21 cellular contexts compared by ENCODE assay signal in the genomic region with DNA sequence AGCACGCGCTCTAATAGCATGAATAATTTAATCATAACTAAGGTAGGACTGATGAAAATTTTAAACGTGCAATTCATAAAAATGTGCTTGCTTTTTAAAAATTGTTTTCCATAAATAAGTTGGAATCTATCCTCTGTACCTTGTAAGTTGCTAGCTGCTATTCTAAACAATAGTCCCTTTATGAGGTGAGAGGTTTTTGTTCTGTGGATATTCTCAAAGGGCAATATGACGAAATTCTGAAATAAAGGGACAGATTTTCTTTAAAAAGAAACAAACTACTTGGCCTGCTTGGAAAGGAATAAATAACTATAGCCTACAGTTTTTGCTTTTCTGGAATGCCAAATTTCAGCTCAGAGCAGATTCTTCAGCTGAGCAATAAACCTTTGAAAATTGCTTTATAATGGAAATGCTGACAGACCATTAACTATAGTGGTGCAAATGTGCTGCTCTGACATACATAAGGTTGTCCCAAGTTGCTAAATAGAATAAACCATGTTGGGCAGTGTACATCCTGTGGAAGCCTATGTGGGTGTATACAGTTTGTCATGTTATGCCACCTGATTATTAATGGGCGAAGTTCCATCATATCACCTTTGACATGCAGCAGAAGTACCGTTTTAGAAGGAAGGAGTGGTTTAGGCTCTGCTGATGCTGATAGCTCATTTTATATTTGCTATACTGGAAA.
A peak's percentile ranks its signal among the peaks of the same experiment; 100 is the strongest.
DNase-seq lines count a peak whose midpoint lies in the region; ATAC-seq, FAIRE-seq and TF ChIP-seq lines count a peak whose summit lies in the region.
"Had no signal": no experiment of that assay in that cellular context is flagged by ENCODE, and none has a peak within 500 bp of the region (broad histone marks: within the 10 kb centered on the region; RNA-seq: fewer than 3 reads in every experiment).

No MANE protein-coding gene starts in this region.

- H3K36me3 ChIP-seq in SK-N-SH (replicated peaks in 1 of 2; ENCODE audit: control insufficient read depth in 1 of 2, insufficient read depth in 2 of 2, low read length in 1 of 2) (no peaks in the 10 kb centered on the region), Loucy (ENCODE audit: insufficient read depth, low read length) (no peaks in the 10 kb centered on the region), left lung (no peaks in the 10 kb centered on the region)
- H3K36me3 ChIP-seq: SJCRH30 had no signal

- H3K4me1 ChIP-seq in SK-N-SH (ENCODE audit: control insufficient read depth in 1 of 2, insufficient read depth in 2 of 2, low read depth in 1 of 2, low read length in 1 of 2) = peaks cover 2 to 7% of the 10 kb centered on the region in 2 experiments; a peak in 2 of 4 replicates
- H3K4me1 ChIP-seq in Loucy (ENCODE audit: insufficient read depth, low read length, poor library complexity, severe bottlenecking) = peaks cover 35% of the 10 kb centered on the region
- H3K4me1 ChIP-seq in left lung = peaks cover 0 to 10% of the 10 kb centered on the region in 2 donors
- H3K4me1 ChIP-seq: SJCRH30 had no signal

- H3K4me3 Mint-ChIP-seq in WTC11 = no peak overlapping the region
- H3K4me3 Mint-ChIP-seq: CD14-positive monocyte had no signal

- H3K4me2 ChIP-seq in SK-N-SH (0 out of 2 replicates have a peak overlapping the region, but pooled peaks have one; percentile 4), Loucy (ENCODE audit: low read depth, low read length, poor library complexity, severe bottlenecking) (peak overlapping the region; percentile 26)

- H3F3A ChIP-seq in SK-N-SH (replicated peaks; ENCODE audit: insufficient read depth) (peaks cover 16% of the 10 kb centered on the region), Loucy (ENCODE audit: low read depth) (no peaks in the 10 kb centered on the region)

- H2AFZ ChIP-seq in SK-N-SH (ENCODE audit: low read depth) (no peak overlapping the region), Loucy (ENCODE audit: low read length) (no peak overlapping the region)

- DNase-seq in SK-N-SH (no peak), WTC11 (ENCODE audit: low spot score) (no peak), left lung (no peak), D721Med (ENCODE audit: insufficient read length, low spot score) (no peak), dermis blood vessel endothelial cell (no peak)
- DNase-seq: COR-L47, DMS153, GDM1, HCEC 1CT, KBM-7, MV-4-11, NCI-H1417, NCI-H187 treated with DMSO at 0.1 percent for 48 hours, NCI-H226, NCI-H524, SJCRH30 had no signal

- WGBS in SK-N-SH (ENCODE audit: low lambda C conversion rate) = 90% methylated on average over 6 of the region's 6 CpGs

- H3K27me3 Mint-ChIP-seq in WTC11 (ENCODE audit: low read depth) = no peaks in the 10 kb centered on the region

- H3K4me3 ChIP-seq in SK-N-SH (ENCODE audit: low read depth in 2 of 2, low read length in 1 of 2) = no peak overlapping the region
- H3K4me3 ChIP-seq in Loucy (ENCODE audit: low read length, poor library complexity, severe bottlenecking) = no peak overlapping the region
- H3K4me3 ChIP-seq in left lung = no peak overlapping the region
- H3K4me3 ChIP-seq: SJCRH30 had no signal

- H3K27me3 ChIP-seq in SK-N-SH (ENCODE audit: insufficient read depth) = no peaks in the 10 kb centered on the region
- no peaks in the 10 kb centered on the region for H3K27me3 ChIP-seq in Loucy (ENCODE audit: insufficient read depth, low read length, poor library complexity, severe bottlenecking)
- H3K27me3 ChIP-seq in left lung = no peaks in the 10 kb centered on the region
- H3K27me3 ChIP-seq: SJCRH30 had no signal

- H3K36me3 Mint-ChIP-seq in WTC11 = no peaks in the 10 kb centered on the region
- H3K36me3 Mint-ChIP-seq: CD14-positive monocyte had no signal

- CTCF ChIA-PET in SK-N-SH (lab: Yijun Ruan, JAX) = interaction anchor here (1.1 to 1.8 kb wide), 3 partner anchors 10 to 112 kb away, joined by 3 to 5 read pairs (median 3); no protein-coding TSS in a partner anchor
- CTCF ChIA-PET in WTC11 (lab: Charles Lee) = interaction anchor here (1.0 kb wide), 1 partner anchor 44 kb away, joined by 7 read pairs; no protein-coding TSS in a partner anchor

- FAIRE-seq in D721Med (lab: Jason Lieb, UNC) = no peak

- H3K9me3 ChIP-seq in SK-N-SH = no peaks in the 10 kb centered on the region
- no peaks in the 10 kb centered on the region for H3K9me3 ChIP-seq in Loucy (ENCODE audit: insufficient read depth, low read depth, low read length)
- no peaks in the 10 kb centered on the region for H3K9me3 ChIP-seq in left lung
- H3K9me3 ChIP-seq: SJCRH30 had no signal

- H3K27ac ChIP-seq in SK-N-SH (ENCODE audit: low read depth in 2 of 2, low read length in 1 of 2) (peak overlapping the region in 1 of 2 experiments; percentile 3; a peak in 1 of 4 replicates), left lung (no peak overlapping the region)
- H3K27ac ChIP-seq: 22Rv1, SJCRH30 had no signal

- peaks cover 99% of the 10 kb centered on the region for H3K79me2 ChIP-seq in SK-N-SH (ENCODE audit: insufficient read depth)
- H3K79me2 ChIP-seq in Loucy (ENCODE audit: insufficient read depth, low read length) = peaks cover 97% of the 10 kb centered on the region

- peaks cover 98% of the 10 kb centered on the region for H4K20me1 ChIP-seq in SK-N-SH (ENCODE audit: insufficient read depth)
- H4K20me1 ChIP-seq in Loucy (ENCODE audit: insufficient read depth, low read length, poor library complexity, severe bottlenecking) = peaks cover 66% of the 10 kb centered on the region

- TF ChIP-seq CTCF in SK-N-SH (IDR thresholded peaks at IDR 0.05) = no peak
- TF ChIP-seq CTCF in Loucy (conservative IDR thresholded peaks at IDR 0.05; ENCODE audit: low read length) = no peak
- no peak for TF ChIP-seq CTCF in WTC11 (IDR thresholded peaks at IDR 0.05)
- no peak for TF ChIP-seq CTCF in left lung (IDR thresholded peaks at IDR 0.05)
- no peak for TF ChIP-seq CTCF in D721Med (IDR thresholded peaks at IDR 0.05; ENCODE audit: insufficient read depth, missing control alignments)

- H3K27ac Mint-ChIP-seq in WTC11 = no peak overlapping the region
- H3K27ac Mint-ChIP-seq: CD14-positive monocyte had no signal

- peaks cover 15% of the 10 kb centered on the region for H3K4me1 Mint-ChIP-seq in WTC11

- TF ChIP-seq EP300 in SK-N-SH (IDR thresholded peaks at IDR 0.05; ENCODE audit: borderline replicate concordance in 1 of 2, low read depth in 1 of 2, low read length in 1 of 2) = no peak

- H3K9me2 ChIP-seq in SK-N-SH = no peaks in the 10 kb centered on the region
- H3K9me2 ChIP-seq in Loucy (replicated peaks; ENCODE audit: low read depth, low read length) = no peaks in the 10 kb centered on the region

- intact Hi-C loops in left lung (cut with DNase I) = no loop called here

- POLR2A ChIA-PET in SK-N-SH (lab: Yijun Ruan, JAX) = no interaction called here
- POLR2A ChIA-PET in WTC11 (lab: Charles Lee) = no interaction called here

- no peaks in the 10 kb centered on the region for H3K9me3 Mint-ChIP-seq in WTC11

- no peak for TF ChIP-seq RAD21 in SK-N-SH (IDR thresholded peaks at IDR 0.05; ENCODE audit: low read length)

- H3K9ac ChIP-seq in SK-N-SH = no peak overlapping the region
- H3K9ac ChIP-seq in Loucy (ENCODE audit: low read depth, low read length, poor library complexity, severe bottlenecking) = no peak overlapping the region

- ATAC-seq in SK-N-SH treated with all-trans-retinoic acid at 6 μM for 48 hours (no peak), WTC11 (no peak), left lung (peak; percentile 25), HG02798 (IDR thresholded peaks at IDR 0.05; ENCODE audit: poor library complexity, unreplicated experiment) (no peak)

TF ChIP-seq in SK-N-SH, 30 proteins besides CTCF, POLR2A, EP300 and RAD21:
- TF ChIP-seq RFX5 (IDR thresholded peaks at IDR 0.05; ENCODE audit: low read length) (no peak), POLR2AphosphoS5 (IDR thresholded peaks at IDR 0.05; ENCODE audit: low read depth, low read length) (no peak), MXI1 (IDR thresholded peaks at IDR 0.05; ENCODE audit: low read depth, low read length) (no peak), JUND (IDR thresholded peaks at IDR 0.05) (no peak), TEAD4 (IDR thresholded peaks at IDR 0.05; ENCODE audit: borderline replicate concordance, insufficient read depth) (no peak), RCOR1 (IDR thresholded peaks at IDR 0.05; ENCODE audit: low read length) (no peak), CHD2 (IDR thresholded peaks at IDR 0.05; ENCODE audit: low read length, partially characterized antibody) (no peak), NFIC (IDR thresholded peaks at IDR 0.05; ENCODE audit: borderline replicate concordance) (no peak), ELF1 (IDR thresholded peaks at IDR 0.05) (no peak)
TF ChIP-seq in SK-N-SH: peak in this region for 0.

TF ChIP-seq in SK-N-SH treated with all-trans-retinoic acid at 6 μM for 48 hours, 23 proteins besides CTCF, POLR2A, EP300 and RAD21 (continues in another document):
- TF ChIP-seq PPARA (CRISPR knock-in tag; IDR thresholded peaks at IDR 0.05; ENCODE audit: borderline replicate concordance) (no peak), ZFP30 (CRISPR knock-in tag; IDR thresholded peaks at IDR 0.05) (no peak)

TF ChIP-seq in WTC11, 78 proteins besides CTCF, POLR2A, EP300 and RAD21:
- TF ChIP-seq GABPB1 (CRISPR knock-in tag; IDR thresholded peaks at IDR 0.05) (0 out of 2 replicates have a peak, but pooled peaks have one; percentile 10), KAT7 (CRISPR knock-in tag; IDR thresholded peaks at IDR 0.05; ENCODE audit: borderline replicate concordance) (no peak)
- TF ChIP-seq, protein P1, sequence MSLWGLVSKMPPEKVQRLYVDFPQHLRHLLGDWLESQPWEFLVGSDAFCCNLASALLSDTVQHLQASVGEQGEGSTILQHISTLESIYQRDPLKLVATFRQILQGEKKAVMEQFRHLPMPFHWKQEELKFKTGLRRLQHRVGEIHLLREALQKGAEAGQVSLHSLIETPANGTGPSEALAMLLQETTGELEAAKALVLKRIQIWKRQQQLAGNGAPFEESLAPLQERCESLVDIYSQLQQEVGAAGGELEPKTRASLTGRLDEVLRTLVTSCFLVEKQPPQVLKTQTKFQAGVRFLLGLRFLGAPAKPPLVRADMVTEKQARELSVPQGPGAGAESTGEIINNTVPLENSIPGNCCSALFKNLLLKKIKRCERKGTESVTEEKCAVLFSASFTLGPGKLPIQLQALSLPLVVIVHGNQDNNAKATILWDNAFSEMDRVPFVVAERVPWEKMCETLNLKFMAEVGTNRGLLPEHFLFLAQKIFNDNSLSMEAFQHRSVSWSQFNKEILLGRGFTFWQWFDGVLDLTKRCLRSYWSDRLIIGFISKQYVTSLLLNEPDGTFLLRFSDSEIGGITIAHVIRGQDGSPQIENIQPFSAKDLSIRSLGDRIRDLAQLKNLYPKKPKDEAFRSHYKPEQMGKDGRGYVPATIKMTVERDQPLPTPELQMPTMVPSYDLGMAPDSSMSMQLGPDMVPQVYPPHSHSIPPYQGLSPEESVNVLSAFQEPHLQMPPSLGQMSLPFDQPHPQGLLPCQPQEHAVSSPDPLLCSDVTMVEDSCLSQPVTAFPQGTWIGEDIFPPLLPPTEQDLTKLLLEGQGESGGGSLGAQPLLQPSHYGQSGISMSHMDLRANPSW (CRISPR knock-in tag; conservative IDR thresholded peaks at IDR 0.05; ENCODE audit: low read depth) = no peak
